ENCODE assay signal across 1 cellular context in genomic region chr3:15645740-15646490, GRCh38.
TF ChIP-seq lines count a peak whose summit lies in the region.

No MANE protein-coding gene starts in this region.

TF ChIP-seq in A549, 52 proteins besides CTCF, POLR2A, EP300 and RAD21 (continued from another document):
- TF ChIP-seq REST (IDR thresholded peaks at IDR 0.05) (no peak), HOXA7 (CRISPR knock-in tag; IDR thresholded peaks at IDR 0.05) (no peak), JUNB (IDR thresholded peaks at IDR 0.05) (peak; percentile 87)
